Comparison of ENCODE assay signal across 25 cellular contexts in the genomic region with DNA sequence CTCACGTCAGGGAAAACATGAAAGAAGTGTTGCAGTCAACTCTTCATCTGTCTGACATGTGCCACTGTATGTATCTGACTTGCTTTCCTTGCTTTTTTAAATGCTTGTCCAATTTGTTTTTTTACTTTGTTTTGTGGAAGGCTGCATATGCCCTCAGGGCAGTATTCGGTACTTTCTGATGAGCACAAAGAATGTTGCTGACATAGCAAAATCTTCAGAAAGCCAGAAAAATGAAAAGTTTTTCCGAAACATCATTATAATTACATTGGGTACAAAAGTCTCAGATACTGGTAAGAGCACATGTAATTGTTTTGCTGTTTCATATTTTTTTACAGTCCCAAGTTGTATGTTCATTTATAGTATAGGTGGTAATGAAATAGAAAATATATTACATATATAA.
A peak's percentile ranks its signal among the peaks of the same experiment; 100 is the strongest.
DNase-seq lines count a peak whose midpoint lies in the region; ATAC-seq, FAIRE-seq and TF ChIP-seq lines count a peak whose summit lies in the region.
"Had no signal": no experiment of that assay in that cellular context is flagged by ENCODE, and none has a peak within 500 bp of the region (broad histone marks: within the 10 kb centered on the region; RNA-seq: fewer than 3 reads in every experiment).

No MANE protein-coding gene starts in this region.

- H3K27me3 ChIP-seq in HepG2 (ENCODE audit: control insufficient read depth in 1 of 2, insufficient read depth in 2 of 2, low read length in 2 of 2) (no peaks in the 10 kb centered on the region; a peak in 1 of 5 replicates), right lobe of liver (no peaks in the 10 kb centered on the region), MM.1S (replicated peaks; ENCODE audit: insufficient read depth, low read length) (no peaks in the 10 kb centered on the region), H1 (replicated peaks in 1 of 4; ENCODE audit: control insufficient read depth in 3 of 4, extremely low read depth in 1 of 4, insufficient read depth in 3 of 4, low read length in 3 of 4) (peaks cover 0 to 1% (median 0%) of the 10 kb centered on the region in 4 experiments; a peak in 1 of 7 replicates)
- H3K27me3 ChIP-seq: BE2C; BLaER1 treated with 17β-estradiol and CSF1 and Interleukin-3, amounts not matched to agents 10 nM and 100 nM had no signal

- H2BK20ac ChIP-seq in H1 (ENCODE audit: low read length): no peak overlapping the region

- intact Hi-C loops in HepG2 (cut with micrococcal nuclease; ENCODE audit: unreplicated experiment): no loop called here
- intact Hi-C loops in right lobe of liver (cut with DNase I): no loop called here

- no peak overlapping the region for H3K18ac ChIP-seq in H1 (ENCODE audit: extremely low read depth, low read length)

- no peak overlapping the region for H4K8ac ChIP-seq in H1 (ENCODE audit: extremely low read depth, insufficient read depth, low read length)

- no peak overlapping the region for H2AK5ac ChIP-seq in H1 (ENCODE audit: low read depth, low read length)

- H3K14ac ChIP-seq in H1 (ENCODE audit: insufficient read length): no peak overlapping the region

- no peak for DNase-seq in HepG2 (ENCODE audit: low spot score)
- DNase-seq in right lobe of liver: no peak
- peak; percentile 36 for DNase-seq in MM.1S
- no peak for DNase-seq in H1 (ENCODE audit: low read depth in 1 of 2, low spot score in 2 of 2)
- DNase-seq in NCI-H128 (lab: John Stamatoyannopoulos, UW; ENCODE audit: unreplicated experiment): no peak
- no peak for DNase-seq in SIG-M5 (lab: John Stamatoyannopoulos, UW)
- DNase-seq: ACHN; AML-193; BE2C; CD4-positive, alpha-beta T cell; CD8-positive, alpha-beta memory T cell; DMS 273 treated with DMSO at 0.1 percent for 48 hours; DMS79; EL; GF-D8; GOT3; H7; HCEC 1CT had no signal

- H2BK5ac ChIP-seq in H1 (ENCODE audit: low read depth, low read length): no peak overlapping the region

- POLR2A ChIA-PET in HepG2 (lab: Yijun Ruan, JAX): no interaction called here
- POLR2A ChIA-PET in H1 (lab: Charles Lee; ENCODE audit: partially characterized antibody): no interaction called here

- H2AFZ ChIP-seq in HepG2 (ENCODE audit: low read length) (no peak overlapping the region), MM.1S (ENCODE audit: low read length) (no peak overlapping the region), H1 (ENCODE audit: low read length) (no peak overlapping the region)

- H4K5ac ChIP-seq in H1 (ENCODE audit: insufficient read length, low read depth, low read length): no peak overlapping the region

- CTCF ChIA-PET in HepG2 (lab: Yijun Ruan, JAX; ENCODE audit: low intra/inter-chr PET ratio, low total read pairs) (no interaction called here), H1 (lab: Charles Lee; ENCODE audit: partially characterized antibody) (interaction anchor here (0.7 kb wide), 1 partner anchor 90 kb away, joined by 3 read pairs; no protein-coding TSS in a partner anchor)

- no peak overlapping the region for H4K91ac ChIP-seq in H1 (replicated peaks; ENCODE audit: insufficient read length, low read length)

- H3K9ac ChIP-seq in HepG2 (ENCODE audit: insufficient read depth, low read depth, low read length) (no peak overlapping the region), MM.1S (ENCODE audit: low read length) (no peak overlapping the region), H1 (replicated peaks in 1 of 4; ENCODE audit: extremely low read depth in 1 of 4, low read depth in 3 of 4, low read length in 3 of 4) (no peak overlapping the region)
- H3K9ac ChIP-seq: BLaER1 treated with 17β-estradiol and CSF1 and Interleukin-3, amounts not matched to agents 10 nM and 100 nM had no signal

- H3K23me2 ChIP-seq in H1 (ENCODE audit: low read depth, low read length): no peaks in the 10 kb centered on the region

- no peak overlapping the region for H3K4me2 ChIP-seq in HepG2 (ENCODE audit: low read depth, low read length)
- H3K4me2 ChIP-seq in MM.1S (ENCODE audit: low read depth, low read length): no peak overlapping the region
- no peak overlapping the region for H3K4me2 ChIP-seq in H1 (ENCODE audit: insufficient read depth in 1 of 2, low read depth in 2 of 2, low read length in 2 of 2)
- H3K4me2 ChIP-seq: BLaER1 treated with 17β-estradiol and CSF1 and Interleukin-3, amounts not matched to agents 10 nM and 100 nM had no signal

- ATAC-seq in HepG2 (no peak), right lobe of liver (no peak), GM19452 (IDR thresholded peaks at IDR 0.05; ENCODE audit: unreplicated experiment) (no peak)

- no TSS peak for BruUV-seq in HepG2 (replicated peaks; lab: Mats Ljungman, UMichigan)

- H3K27ac ChIP-seq in HepG2 (ENCODE audit: extremely low read length, insufficient read depth, low read length) (no peak overlapping the region), right lobe of liver (no peak overlapping the region), MM.1S (ENCODE audit: low read length) (no peak overlapping the region), H1 (ENCODE audit: low read depth, low read length) (no peak overlapping the region)
- H3K27ac ChIP-seq: 22Rv1; BLaER1 treated with 17β-estradiol and CSF1 and Interleukin-3, amounts not matched to agents 10 nM and 100 nM had no signal

- TF ChIP-seq CTCF in HepG2 (CRISPR knock-in tag; IDR thresholded peaks at IDR 0.05): no peak
- TF ChIP-seq CTCF in right lobe of liver (IDR thresholded peaks at IDR 0.05): no peak
- no peak for TF ChIP-seq CTCF in MM.1S (IDR thresholded peaks at IDR 0.05; ENCODE audit: low read length)
- no peak for TF ChIP-seq CTCF in H1 (IDR thresholded peaks at IDR 0.05; ENCODE audit: control extremely low read depth in 1 of 3, insufficient read depth in 1 of 3, low read depth in 1 of 3, low read length in 3 of 3)

- no peak overlapping the region for H3K56ac ChIP-seq in H1 (replicated peaks; ENCODE audit: insufficient read length, low read depth, low read length)

- in situ Hi-C loops in HepG2 (cut with HindIII; ENCODE audit: extremely low pct_ligation_motif_present, low pct_unique_long_range_greater_than_20kb): no loop called here

- H3K4me1 ChIP-seq in HepG2 (ENCODE audit: insufficient read depth, low read length): no peaks in the 10 kb centered on the region
- H3K4me1 ChIP-seq in right lobe of liver: no peaks in the 10 kb centered on the region
- no peaks in the 10 kb centered on the region for H3K4me1 ChIP-seq in MM.1S (ENCODE audit: low read length)
- no peaks in the 10 kb centered on the region for H3K4me1 ChIP-seq in H1 (replicated peaks in 1 of 4; ENCODE audit: control insufficient read depth in 3 of 4, insufficient read depth in 4 of 4, low read length in 3 of 4)
- H3K4me1 ChIP-seq: BE2C; BLaER1 treated with 17β-estradiol and CSF1 and Interleukin-3, amounts not matched to agents 10 nM and 100 nM had no signal

- H3F3A ChIP-seq in MM.1S (ENCODE audit: insufficient read depth, low read length): no peaks in the 10 kb centered on the region

- H3K9me3 ChIP-seq in HepG2 (ENCODE audit: low read length) (no peaks in the 10 kb centered on the region), right lobe of liver (no peaks in the 10 kb centered on the region), MM.1S (replicated peaks; ENCODE audit: insufficient read depth, low read length) (no peaks in the 10 kb centered on the region), H1 (ENCODE audit: insufficient read depth in 2 of 2, low read depth in 1 of 2, low read length in 1 of 2) (no peaks in the 10 kb centered on the region)
- H3K9me3 ChIP-seq: BE2C; BLaER1 treated with 17β-estradiol and CSF1 and Interleukin-3, amounts not matched to agents 10 nM and 100 nM had no signal

- H3K79me1 ChIP-seq in H1 (ENCODE audit: low read depth, low read length): no peaks in the 10 kb centered on the region

- H4K20me1 ChIP-seq in HepG2 (ENCODE audit: insufficient read depth, low read length) (no peaks in the 10 kb centered on the region), MM.1S (ENCODE audit: insufficient read depth, low read length) (no peaks in the 10 kb centered on the region), H1 (replicated peaks in 1 of 2; ENCODE audit: control insufficient read depth in 1 of 2, insufficient read depth in 2 of 2, low read length in 2 of 2) (no peaks in the 10 kb centered on the region)
- H4K20me1 ChIP-seq: BLaER1 treated with 17β-estradiol and CSF1 and Interleukin-3, amounts not matched to agents 10 nM and 100 nM had no signal

- no peak overlapping the region for H2BK15ac ChIP-seq in H1 (ENCODE audit: low read length)

- no peak overlapping the region for H3K23ac ChIP-seq in H1 (ENCODE audit: insufficient read length)

- no peaks in the 10 kb centered on the region for H3K79me2 ChIP-seq in HepG2 (ENCODE audit: insufficient read depth, low read length)
- no peaks in the 10 kb centered on the region for H3K79me2 ChIP-seq in MM.1S (ENCODE audit: low read length)
- H3K79me2 ChIP-seq in H1 (ENCODE audit: control insufficient read depth in 1 of 2, insufficient read depth in 2 of 2, low read length in 2 of 2): no peaks in the 10 kb centered on the region

- TF ChIP-seq POLR2A in HepG2 (IDR thresholded peaks at IDR 0.05; ENCODE audit: insufficient read depth in 1 of 2, low read depth in 2 of 2, low read length in 2 of 2) (no peak), right lobe of liver (IDR thresholded peaks at IDR 0.05) (no peak), H1 (IDR thresholded peaks at IDR 0.05; ENCODE audit: control extremely low read depth in 1 of 2, low read depth in 2 of 2, low read length in 2 of 2) (no peak)

- TF ChIP-seq RAD21 in HepG2 (CRISPR knock-in tag; IDR thresholded peaks at IDR 0.05) (no peak), H1 (IDR thresholded peaks at IDR 0.05 in 1 of 2, conservative IDR thresholded peaks at IDR 0.05 in 1 of 2; ENCODE audit: low read depth in 2 of 2, low read length in 2 of 2) (no peak)

- H3K36me3 ChIP-seq in HepG2 (replicated peaks in 1 of 2; ENCODE audit: control insufficient read depth in 1 of 2, insufficient read depth in 2 of 2, low read length in 2 of 2) (no peaks in the 10 kb centered on the region), right lobe of liver (no peaks in the 10 kb centered on the region), MM.1S (replicated peaks; ENCODE audit: insufficient read depth, low read length) (no peaks in the 10 kb centered on the region), H1 (ENCODE audit: control insufficient read depth in 2 of 4, insufficient read depth in 4 of 4, low read length in 3 of 4) (no peaks in the 10 kb centered on the region)
- H3K36me3 ChIP-seq: BE2C; BLaER1 treated with 17β-estradiol and CSF1 and Interleukin-3, amounts not matched to agents 10 nM and 100 nM had no signal

- H3K9me2 ChIP-seq in MM.1S (replicated peaks; ENCODE audit: insufficient read depth, low read length): no peaks in the 10 kb centered on the region

- H3K4me3 ChIP-seq in HepG2 (replicated peaks in 1 of 3; ENCODE audit: insufficient read depth in 1 of 3, low read depth in 2 of 3, low read length in 3 of 3) (no peak overlapping the region), right lobe of liver (no peak overlapping the region), MM.1S (ENCODE audit: low read length) (no peak overlapping the region), H1 (ENCODE audit: extremely low read depth in 1 of 4, insufficient read depth in 2 of 4, low read depth in 3 of 4, low read length in 4 of 4) (no peak overlapping the region)
- H3K4me3 ChIP-seq: BLaER1 treated with 17β-estradiol and CSF1 and Interleukin-3, amounts not matched to agents 10 nM and 100 nM had no signal

- TF ChIP-seq EP300 in HepG2 (IDR thresholded peaks at IDR 0.05; ENCODE audit: low read depth in 2 of 2, low read length in 2 of 2) (no peak), HepG2 (CRISPR knock-in tag; IDR thresholded peaks at IDR 0.05; ENCODE audit: borderline replicate concordance) (no peak), H1 (IDR thresholded peaks at IDR 0.05; ENCODE audit: borderline replicate concordance in 1 of 2, low read depth in 2 of 2, low read length in 2 of 2) (no peak)

- no peak for FAIRE-seq in HepG2 (lab: Jason Lieb, UNC)
- no peak for FAIRE-seq in H1 (lab: Jason Lieb, UNC)
- FAIRE-seq: A204.1, D721Med, GM12891, GM18507 had no signal

- no peak overlapping the region for H3K4ac ChIP-seq in H1 (replicated peaks; ENCODE audit: insufficient read length, low read depth, low read length)

- 1% methylated on average over 3 of the region's 3 CpGs for WGBS in HepG2 (ENCODE audit: low lambda C conversion rate)
- 46% methylated on average over 3 of the region's 3 CpGs for WGBS in right lobe of liver (ENCODE audit: insufficient coverage, low coverage, low lambda C conversion rate, missing lambda C conversion rate)
- WGBS in H1 (ENCODE audit: extremely low coverage in 1 of 2, insufficient coverage in 1 of 2, insufficient read length in 1 of 2, insufficient replicate concordance in 2 of 2, low coverage in 1 of 2, low lambda C conversion rate in 2 of 2, missing lambda C conversion rate in 1 of 2), 2 experiments: 77% methylated on average over 3 of the region's 3 CpGs; no CpG with 5 or more reads in 1 of the 2 experiments

- H2BK12ac ChIP-seq in H1 (ENCODE audit: low read depth, low read length): no peak overlapping the region

- H2BK120ac ChIP-seq in H1 (replicated peaks; ENCODE audit: low read depth, low read length): no peak overlapping the region
